Comparison of ENCODE assay signal across 20 cellular contexts in the genomic region with DNA sequence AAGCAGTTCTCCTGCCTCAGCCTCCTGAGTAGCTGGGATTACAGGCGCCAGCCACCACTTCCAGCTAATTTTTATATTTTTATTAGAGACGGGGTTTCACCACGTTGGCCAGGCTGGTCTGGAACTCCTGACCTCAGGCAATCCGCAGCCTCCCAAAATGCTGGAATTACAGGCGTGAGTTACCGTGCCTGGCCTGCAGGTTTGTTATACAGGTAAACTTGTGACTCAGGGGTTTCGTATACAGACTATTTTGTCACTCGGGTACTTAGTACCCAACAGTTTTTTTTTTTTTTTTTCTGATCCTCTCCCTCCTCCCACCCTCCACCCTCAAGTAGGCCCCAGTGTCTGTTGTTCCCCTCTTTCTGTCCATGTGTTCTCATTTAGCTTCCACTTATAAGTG. TPM values are rescaled to one million over a fixed set of nuclear protein-coding genes. Genes with fewer than 3 reads are reported as not detected.
"Had no signal": no experiment of that assay in that cellular context is flagged by ENCODE, and none has a peak within 500 bp of the region (broad histone marks: within the 10 kb centered on the region; RNA-seq: fewer than 3 reads in every experiment).

No MANE protein-coding gene starts in this region.

RNA-seq across cellular contexts. Expression of gene CXCL17, which starts 18.5 kb away (rescaled TPM):
- total RNA-seq: activated CD4-positive, alpha-beta memory T cell treated with anti-CD3 and anti-CD28 coated beads for 36 hours; activated CD4-positive, alpha-beta T cell treated with anti-CD3 and anti-CD28 coated beads for 36 hours; activated CD4-positive, alpha-beta T cell treated with anti-CD3 and anti-CD28 coated beads, Interleukin-2, amount 10 ng/mL, durations not matched to agents 24 days and 14 days; activated CD8-positive, alpha-beta memory T cell treated with anti-CD3 and anti-CD28 coated beads for 36 hours; activated CD8-positive, alpha-beta memory T cell treated with anti-CD3 and anti-CD28 coated beads, Interleukin-2, amount 10 ng/mL, durations not matched to agents 7 days and 5 days; activated CD8-positive, alpha-beta T cell treated with anti-CD3 and anti-CD28 coated beads, Interleukin-2, amount 10 ng/mL, durations not matched to agents 7 days and 5 days; activated naive CD4-positive, alpha-beta T cell treated with anti-CD3 and anti-CD28 coated beads for 36 hours; activated naive CD8-positive, alpha-beta T cell treated with anti-CD3 and anti-CD28 coated beads for 36 hours; activated T-helper 1 cell treated with anti-CD3 and anti-CD28 coated beads, Interleukin-12 subunit alpha, Interleukin-12 subunit beta, Interleukin-2, Interleukin-4 antibody, amounts not matched to agents 30 ng/mL and 10 ng/mL and 1 ng/mL, durations not matched to agents 14 hours and 24 hours and 36 hours; activated T-helper 2 cell treated with anti-CD3 and anti-CD28 coated beads, Interferon-gamma antibody, Interleukin-2, Interleukin-4, amounts not matched to agents 10 μg/mL and 5 μg/mL and 100 μg/mL, durations not matched to agents 14 hours and 24 hours and 36 hours; ascending aorta; cardiac muscle cell; cerebellum; dermis blood vessel endothelial cell; endothelial cell of umbilical vein; epithelial cell of proximal tubule; fibroblast of lung; fibroblast of villous mesenchyme; glomerular endothelial cell; T-helper 1 cell treated with Interleukin-12 subunit alpha and Interleukin-12 subunit beta and Interleukin-4 antibody, amounts not matched to agents 30 ng/mL and 1 ng/mL, for 36 hours had no signal
- polyA plus RNA-seq: endothelial cell of umbilical vein, fibroblast of lung had no signal
